22 cellular contexts compared by ENCODE assay signal in the genomic region with DNA sequence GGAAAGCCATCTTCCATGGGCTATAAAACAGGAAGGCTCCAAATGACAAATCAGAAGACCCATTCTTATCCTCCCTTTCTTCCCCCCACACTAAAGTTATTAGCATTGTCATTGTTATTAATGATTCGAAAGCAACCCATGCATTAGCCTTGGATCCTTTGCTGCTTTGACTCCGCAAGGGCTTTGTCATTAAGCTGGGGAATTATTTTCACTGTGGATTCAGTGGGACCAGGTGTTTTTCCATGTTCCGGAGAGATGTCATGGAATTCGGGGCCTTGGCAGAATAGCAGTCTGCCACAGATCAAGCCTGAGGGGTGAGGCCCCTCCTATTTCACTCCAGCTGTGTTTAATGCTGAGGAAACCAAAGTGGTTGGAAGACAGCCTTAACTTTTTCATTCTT.
DNase-seq lines count a peak whose midpoint lies in the region; ATAC-seq lines count a peak whose summit lies in the region.
"Had no signal": no experiment of that assay in that cellular context is flagged by ENCODE, and none has a peak within 500 bp of the region (broad histone marks: within the 10 kb centered on the region; RNA-seq: fewer than 3 reads in every experiment).

No MANE protein-coding gene starts in this region.

- WGBS in HUES64 = 19% methylated on average over 4 of the region's 4 CpGs

- in situ Hi-C loops in ACHN (cut with HindIII; ENCODE audit: low pct_ligation_motif_present, low pct_unique_long_range_greater_than_20kb, low sequenced_read_pairs) = no loop called here

- peak overlapping the region; percentile 94 for H3K27ac ChIP-seq in HUES64 (ENCODE audit: low read depth, low read length)
- H3K27ac ChIP-seq: 22Rv1, KMS-11, PC-9, SJCRH30 had no signal

- H3K4me3 ChIP-seq in HUES64 (ENCODE audit: low read length) = peak overlapping the region; percentile 28; the same call in 1 of the 2 replicates
- H3K4me3 ChIP-seq: HAP-1, PC-9, SJCRH30 had no signal

- peaks cover 3% of the 10 kb centered on the region; the same call in 1 of the 2 replicates for H3K9me3 ChIP-seq in HUES64 (ENCODE audit: insufficient read depth, low read depth, low read length)
- H3K9me3 ChIP-seq: BE2C, SJCRH30 had no signal

- H3K4me1 ChIP-seq in HUES64 (ENCODE audit: insufficient read depth, low read length) = peaks cover 29% of the 10 kb centered on the region
- H3K4me1 ChIP-seq: BE2C, HAP-1, SJCRH30 had no signal

- ATAC-seq in GM21423 (IDR thresholded peaks at IDR 0.05; ENCODE audit: unreplicated experiment) = no peak
- no peak for ATAC-seq in HG03159 (IDR thresholded peaks at IDR 0.05; ENCODE audit: unreplicated experiment)
- ATAC-seq: Right ventricle myocardium inferior had no signal

- no peaks in the 10 kb centered on the region for H3K36me3 ChIP-seq in HUES64 (ENCODE audit: insufficient read depth, low read length)
- H3K36me3 ChIP-seq: BE2C, HAP-1, SJCRH30 had no signal

- H3K9ac ChIP-seq in HUES64 (ENCODE audit: low read depth, low read length) = peak overlapping the region; percentile 49; the same call in 1 of the 2 replicates
- H3K9ac ChIP-seq: KMS-11 had no signal

- peaks cover 6% of the 10 kb centered on the region; the same call in 1 of the 2 replicates for H3K27me3 ChIP-seq in HUES64 (ENCODE audit: insufficient read depth, low read length)
- H3K27me3 ChIP-seq: BE2C, SJCRH30 had no signal

- DNase-seq in ELF-1 (ENCODE audit: low read depth, low spot score) (peak; percentile 39), iPS DF 19.7 (ENCODE audit: low read depth, low spot score) (peak; percentile 47), iPS-NIHi7 (ENCODE audit: extremely low spot score) (peak; percentile 29), ACHN (no peak)
- DNase-seq: BE2C; CD8-positive, alpha-beta memory T cell; DMS 273 treated with DMSO at 0.1 percent for 48 hours; DMS79 treated with DMSO at 0.1 percent for 48 hours; HFFc6; MM.1S; NCI-H2029; NCI-H446 treated with DMSO at 0.1 percent for 48 hours; NCI-H526; PC-9; SJCRH30 had no signal
